31 cellular contexts compared by ENCODE assay signal in genomic region chr2:24351627-24351938, GRCh38. TPM values are rescaled to one million over a fixed set of nuclear protein-coding genes. Genes with fewer than 3 reads are reported as not detected.
DNase-seq lines count a peak whose midpoint lies in the region; ATAC-seq and TF ChIP-seq lines count a peak whose summit lies in the region.
"Had no signal": no experiment of that assay in that cellular context is flagged by ENCODE, and none has a peak within 500 bp of the region (broad histone marks: within the 10 kb centered on the region; RNA-seq: fewer than 3 reads in every experiment).

No MANE protein-coding gene starts in this region.

- intact Hi-C loops in left ventricle myocardium inferior (cut with micrococcal nuclease) = no loop called here
- intact Hi-C loops in activated CD4-positive, alpha-beta T cell treated with anti-CD3 and anti-CD28 coated beads for 36 hours (cut with DNase I, micrococcal nuclease) = no loop called here

- TF ChIP-seq CTCF in DOHH2 (IDR thresholded peaks at IDR 0.05; ENCODE audit: low read depth, low read length, poor library complexity, severe bottlenecking) = no peak
- no peak for TF ChIP-seq CTCF in OCI-LY1 (IDR thresholded peaks at IDR 0.05; ENCODE audit: low read length)
- no peak for TF ChIP-seq CTCF in left ventricle myocardium inferior (IDR thresholded peaks at IDR 0.05; ENCODE audit: borderline replicate concordance)

- no peaks in the 10 kb centered on the region for H3K36me3 Mint-ChIP-seq in activated CD4-positive, alpha-beta T cell treated with anti-CD3 and anti-CD28 coated beads for 36 hours (ENCODE audit: low read depth)

- ATAC-seq in stimulated activated naive CD8-positive, alpha-beta T cell treated with anti-CD3 and anti-CD28 coated beads, Interleukin-15, Interleukin-2, amounts not matched to agents 100 U/mL and 50 U/mL, for 24 hours = no peak
- no peak for ATAC-seq in GM19395 (IDR thresholded peaks at IDR 0.05; ENCODE audit: unreplicated experiment)
- ATAC-seq in activated CD4-positive, alpha-beta T cell treated with anti-CD3 and anti-CD28 coated beads for 36 hours = no peak
- ATAC-seq: GM23338, left lobe of liver, Panc1, right lobe of liver had no signal

- POLR2A ChIA-PET in activated CD4-positive, alpha-beta T cell treated with anti-CD3 and anti-CD28 coated beads for 36 hours (lab: Charles Lee) = no interaction called here

- H3K27me3 ChIP-seq in BLaER1 = no peaks in the 10 kb centered on the region
- H3K27me3 ChIP-seq in DOHH2 (ENCODE audit: control insufficient read depth, low read length) = no peaks in the 10 kb centered on the region
- H3K27me3 ChIP-seq in OCI-LY1 (ENCODE audit: insufficient read depth, low read length) = no peaks in the 10 kb centered on the region
- H3K27me3 ChIP-seq in left ventricle myocardium inferior (ENCODE audit: low read depth) = no peaks in the 10 kb centered on the region
- H3K27me3 ChIP-seq: neutrophil, right lobe of liver, spleen, tibial artery had no signal

- H3K9me2 ChIP-seq in DOHH2 (replicated peaks; ENCODE audit: control insufficient read depth, low read length) = no peaks in the 10 kb centered on the region
- H3K9me2 ChIP-seq in OCI-LY1 (ENCODE audit: low read depth, low read length) = no peaks in the 10 kb centered on the region

- DNase-seq in left ventricle myocardium inferior (no peak), OCI-M1 (lab: John Stamatoyannopoulos, UW) (no peak)
- no peak for DNase-seq in stimulated activated naive CD8-positive, alpha-beta T cell treated with anti-CD3 and anti-CD28 coated beads, Interleukin-15, Interleukin-2, amounts not matched to agents 100 U/mL and 50 U/mL, for 24 hours
- DNase-seq in activated CD4-positive, alpha-beta T cell treated with anti-CD3 and anti-CD28 coated beads for 36 hours = no peak
- DNase-seq: ACHN; activated CD4-positive, alpha-beta T cell treated with anti-CD3 and anti-CD28 coated beads for 4 hours; activated CD8-positive, alpha-beta memory T cell treated with anti-CD3 and anti-CD28 coated beads for 24 hours; aorta; DND-41; effector CD4-positive, alpha-beta T cell; NCI-H1105 treated with DMSO at 0.1 percent for 48 hours; NCI-H2029 treated with DMSO at 0.1 percent for 48 hours; NCI-H2227 treated with DMSO at 0.1 percent for 48 hours; NCI-H526; posterior cingulate gyrus; right lobe of liver; SHP77 treated with DMSO at 0.1 percent for 48 hours; spleen; stimulated activated CD4-positive, alpha-beta T cell treated with anti-CD3 and anti-CD28 coated beads, Interleukin-2, amount 100 ng/mL, for 24 hours; stimulated activated CD8-positive, alpha-beta memory T cell treated with anti-CD3 and anti-CD28 coated beads, Interleukin-4, amount 100 ng/mL, for 48 hours; tibial artery had no signal

- H3F3A ChIP-seq in DOHH2 (ENCODE audit: control insufficient read depth, insufficient read depth) (peaks cover 4% of the 10 kb centered on the region; the same call in 1 of the 2 replicates), OCI-LY1 (ENCODE audit: insufficient read depth, low read length) (0 out of 2 replicates have a peak, but pooled peaks cover 7% of the 10 kb centered on the region)

- no peak overlapping the region for H3K27ac ChIP-seq in BLaER1
- H3K27ac ChIP-seq in DOHH2 (ENCODE audit: low read depth, low read length) = no peak overlapping the region
- H3K27ac ChIP-seq in OCI-LY1 (ENCODE audit: low read depth, low read length, poor library complexity, severe bottlenecking) = no peak overlapping the region
- H3K27ac ChIP-seq in left ventricle myocardium inferior (replicated peaks) = peak overlapping the region; percentile 59
- H3K27ac ChIP-seq: epithelial cell of prostate, right lobe of liver, tibial artery had no signal

- H3K9me3 Mint-ChIP-seq in activated CD4-positive, alpha-beta T cell treated with anti-CD3 and anti-CD28 coated beads for 36 hours (ENCODE audit: low read depth) = no peaks in the 10 kb centered on the region
- H3K9me3 Mint-ChIP-seq: activated naive CD4-positive, alpha-beta T cell treated with anti-CD3 and anti-CD28 coated beads, Interleukin-2, amount 50 U/mL, for 24 hours; GM23338 had no signal

- CTCF ChIA-PET in activated CD4-positive, alpha-beta T cell treated with anti-CD3 and anti-CD28 coated beads for 36 hours (lab: Charles Lee) = interaction anchor here (0.7 kb wide), 1 partner anchor 441 kb away, joined by 3 read pairs; the partner anchor contains the start of genes CENPO and PTRHD1

- H3K9ac ChIP-seq in BLaER1 (no peak overlapping the region), OCI-LY1 (ENCODE audit: low read length) (peak overlapping the region; percentile 36; the same call in 1 of the 2 replicates)

- H3K36me3 ChIP-seq in BLaER1 (no peaks in the 10 kb centered on the region), DOHH2 (ENCODE audit: control insufficient read depth, low read length) (no peaks in the 10 kb centered on the region; the same call in 1 of the 2 replicates), OCI-LY1 (ENCODE audit: insufficient read depth, low read length) (no peaks in the 10 kb centered on the region; the same call in 1 of the 2 replicates), left ventricle myocardium inferior (no peaks in the 10 kb centered on the region)
- H3K36me3 ChIP-seq: neutrophil, right lobe of liver, spleen, tibial artery had no signal

- H4K20me1 ChIP-seq in BLaER1 (peaks cover 33% of the 10 kb centered on the region; the same call in 1 of the 2 replicates), DOHH2 (ENCODE audit: control insufficient read depth, insufficient read depth, low read depth, low read length) (peaks cover 20% of the 10 kb centered on the region), OCI-LY1 (ENCODE audit: insufficient read depth, low read length) (no peaks in the 10 kb centered on the region)

- H3K4me1 ChIP-seq in BLaER1 = peaks cover 54% of the 10 kb centered on the region
- H3K4me1 ChIP-seq in DOHH2 (ENCODE audit: control insufficient read depth, low read length) = peaks cover 77% of the 10 kb centered on the region
- H3K4me1 ChIP-seq in OCI-LY1 (ENCODE audit: insufficient read depth, low read length, severe bottlenecking) = peaks cover 81% of the 10 kb centered on the region
- peaks cover 75% of the 10 kb centered on the region for H3K4me1 ChIP-seq in left ventricle myocardium inferior
- H3K4me1 ChIP-seq: right lobe of liver had no signal

- H3K79me2 ChIP-seq in DOHH2 (ENCODE audit: control insufficient read depth, low read length) = peaks cover 100% of the 10 kb centered on the region
- H3K79me2 ChIP-seq in OCI-LY1 (ENCODE audit: insufficient read depth, low read length) = peaks cover 89% of the 10 kb centered on the region

- no peak overlapping the region for H2AFZ ChIP-seq in OCI-LY1 (ENCODE audit: low read length)
- H2AFZ ChIP-seq: GM23338 had no signal

- H3K4me3 ChIP-seq in BLaER1 (no peak overlapping the region), DOHH2 (ENCODE audit: low read length) (peak overlapping the region; percentile 2; the same call in 1 of the 2 replicates), OCI-LY1 (ENCODE audit: low read depth, low read length, poor library complexity, severe bottlenecking) (peak overlapping the region; percentile 42), left ventricle myocardium inferior (no peak overlapping the region)
- H3K4me3 ChIP-seq: GM23338, right lobe of liver, spleen, tibial artery had no signal

- no peak overlapping the region for H3K4me3 Mint-ChIP-seq in activated CD4-positive, alpha-beta T cell treated with anti-CD3 and anti-CD28 coated beads for 36 hours
- H3K4me3 Mint-ChIP-seq: activated naive CD4-positive, alpha-beta T cell treated with anti-CD3 and anti-CD28 coated beads, Interleukin-2, amount 50 U/mL, for 24 hours; GM23338 had no signal

- no peaks in the 10 kb centered on the region for H3K27me3 Mint-ChIP-seq in activated CD4-positive, alpha-beta T cell treated with anti-CD3 and anti-CD28 coated beads for 36 hours
- H3K27me3 Mint-ChIP-seq: activated naive CD4-positive, alpha-beta T cell treated with anti-CD3 and anti-CD28 coated beads, Interleukin-2, amount 50 U/mL, for 24 hours had no signal

- peak overlapping the region; percentile 63 for H3K4me2 ChIP-seq in BLaER1
- H3K4me2 ChIP-seq in DOHH2 (ENCODE audit: low read length) = peak overlapping the region; percentile 18
- H3K4me2 ChIP-seq in OCI-LY1 (ENCODE audit: low read length) = peak overlapping the region; percentile 37
- H3K4me2 ChIP-seq: GM23338 had no signal

- no peak overlapping the region for H3K27ac Mint-ChIP-seq in activated CD4-positive, alpha-beta T cell treated with anti-CD3 and anti-CD28 coated beads for 36 hours
- H3K27ac Mint-ChIP-seq: activated naive CD4-positive, alpha-beta T cell treated with anti-CD3 and anti-CD28 coated beads, Interleukin-2, amount 50 U/mL, for 24 hours; GM23338 had no signal

- H3K9me3 ChIP-seq in BLaER1 (0 out of 2 replicates have a peak, but pooled peaks cover under 1% of the 10 kb centered on the region), DOHH2 (ENCODE audit: control insufficient read depth, insufficient read depth, low read length) (no peaks in the 10 kb centered on the region), OCI-LY1 (ENCODE audit: low read length) (no peaks in the 10 kb centered on the region), left ventricle myocardium inferior (replicated peaks) (no peaks in the 10 kb centered on the region)
- H3K9me3 ChIP-seq: neutrophil, right lobe of liver, spleen, tibial artery had no signal

- H3K4me1 Mint-ChIP-seq in activated CD4-positive, alpha-beta T cell treated with anti-CD3 and anti-CD28 coated beads for 36 hours = peaks cover 58% of the 10 kb centered on the region
- H3K4me1 Mint-ChIP-seq: GM23338 had no signal

RNA-seq across cellular contexts. Expression of gene ITSN2, which starts 8.8 kb away (rescaled TPM):
- 24.4 TPM for total RNA-seq in left ventricle myocardium inferior
- 10 to 100 TPM; 46.0 to 49.6 TPM for total RNA-seq in activated CD4-positive, alpha-beta T cell treated with anti-CD3 and anti-CD28 coated beads for 36 hours

Comparison
In these comparisons a context has a peak if more than half of its experiments do, and no peak if none do; other contexts are left out.
1. H3K4me3 ChIP-seq: peak in DOHH2 (single experiment) and OCI-LY1 (single experiment); none in BLaER1 (single experiment) and left ventricle myocardium inferior (single experiment).
2. Peak in every context shown above with its lines, with median percentiles within 50 percentile points of each other: H3K4me2 ChIP-seq.